In genomic region chr19:5903054-5903501, GRCh38 we compare ENCODE assay signal across 8 cellular contexts. TPM values are rescaled to one million over a fixed set of nuclear protein-coding genes. Genes with fewer than 3 reads are reported as not detected.
DNase-seq lines count a peak whose midpoint lies in the region; ATAC-seq, FAIRE-seq and TF ChIP-seq lines count a peak whose summit lies in the region.

No MANE protein-coding gene starts in this region.

- no peak for ATAC-seq in heart left ventricle
- ATAC-seq in Right ventricle myocardium superior (ENCODE audit: poor library complexity), result no peak
- no peak for ATAC-seq in activated CD8-positive, alpha-beta T cell treated with anti-CD3 and anti-CD28 coated beads, Interleukin-2, amount 10 ng/mL, durations not matched to agents 7 days and 5 days
- ATAC-seq in esophagus mucosa, result no peak

- POLR2A ChIA-PET in activated CD8-positive, alpha-beta T cell treated with anti-CD3 and anti-CD28 coated beads, Interleukin-2, amount 10 ng/mL, durations not matched to agents 7 days and 5 days (lab: Charles Lee), result interaction anchor here (0.6 to 3.5 kb wide), 9 partner anchors 11 to 184 kb away, joined by 3 to 53 read pairs (median 4); partner anchors contain the start of genes CATSPERD and LONP1

- H3K4me1 ChIP-seq in heart left ventricle, result peaks cover 4 to 38% (median 23%) of the 10 kb centered on the region in 12 donors
- peaks cover 0 to 3% of the 10 kb centered on the region in 2 donors for H3K4me1 ChIP-seq in small intestine (ENCODE audit: control insufficient read depth in 2 of 2, insufficient read depth in 1 of 2, low read depth in 1 of 2, low read length in 1 of 2)

- DNase-seq in heart left ventricle (no peak), Right ventricle myocardium superior (no peak), glutamatergic neuron (no peak), small intestine (no peak), SIG-M5 treated with dmso at 0.1 percent for 504 hours (lab: John Stamatoyannopoulos, UW; ENCODE audit: unreplicated experiment) (no peak), NCI-H2227 (lab: John Stamatoyannopoulos, UW; ENCODE audit: unreplicated experiment) (no peak)
- peak; percentile 32 for DNase-seq in activated CD8-positive, alpha-beta T cell treated with anti-CD3 and anti-CD28 coated beads, Interleukin-2, amount 10 ng/mL, durations not matched to agents 7 days and 5 days

- no peaks in the 10 kb centered on the region for H3K9me3 Mint-ChIP-seq in activated CD8-positive, alpha-beta T cell treated with anti-CD3 and anti-CD28 coated beads, Interleukin-2, amount 10 ng/mL, durations not matched to agents 7 days and 5 days (ENCODE audit: insufficient read depth)
- peaks cover 10% of the 10 kb centered on the region for H3K9me3 Mint-ChIP-seq in glutamatergic neuron (ENCODE audit: unreplicated experiment)

- H3K36me3 Mint-ChIP-seq in activated CD8-positive, alpha-beta T cell treated with anti-CD3 and anti-CD28 coated beads, Interleukin-2, amount 10 ng/mL, durations not matched to agents 7 days and 5 days (ENCODE audit: low read depth), result peaks cover 19% of the 10 kb centered on the region
- H3K36me3 Mint-ChIP-seq in glutamatergic neuron (ENCODE audit: unreplicated experiment), result no peaks in the 10 kb centered on the region

- H3K4me1 Mint-ChIP-seq in activated CD8-positive, alpha-beta T cell treated with anti-CD3 and anti-CD28 coated beads, Interleukin-2, amount 10 ng/mL, durations not matched to agents 7 days and 5 days (ENCODE audit: low read depth), result peaks cover 26% of the 10 kb centered on the region
- H3K4me1 Mint-ChIP-seq in glutamatergic neuron (ENCODE audit: low read depth, unreplicated experiment), result peaks cover 8% of the 10 kb centered on the region

- no peak for TF ChIP-seq CTCF in heart left ventricle (IDR thresholded peaks at IDR 0.05)
- no peak for TF ChIP-seq CTCF in glutamatergic neuron (IDR thresholded peaks at IDR 0.05; ENCODE audit: partially characterized antibody, unreplicated experiment)

- intact Hi-C loops in heart left ventricle (cut with DNase I) (loop anchor here in 4 of 10 donors (5.0 to 10.0 kb wide), 4 partner anchors 72 to 472 kb away; partner anchors contain the start of genes RANBP3 (in 2 of the 4), ALKBH7 (in 1 of the 4), PSPN (in 1 of the 4) and RPL36 (in 1 of the 4)), Right ventricle myocardium superior (cut with DNase I) (no loop called here)

- no peaks in the 10 kb centered on the region for H3K27me3 ChIP-seq in heart left ventricle
- no peaks in the 10 kb centered on the region for H3K27me3 ChIP-seq in small intestine (ENCODE audit: control insufficient read depth in 2 of 2, insufficient read depth in 2 of 2, low read length in 2 of 2)

- peak overlapping the region; percentile 89 for H3K4me3 Mint-ChIP-seq in activated CD8-positive, alpha-beta T cell treated with anti-CD3 and anti-CD28 coated beads, Interleukin-2, amount 10 ng/mL, durations not matched to agents 7 days and 5 days
- H3K4me3 Mint-ChIP-seq in glutamatergic neuron (ENCODE audit: unreplicated experiment), result peak overlapping the region; percentile 98

- peak overlapping the region; percentile 100 for H3K27ac Mint-ChIP-seq in activated CD8-positive, alpha-beta T cell treated with anti-CD3 and anti-CD28 coated beads, Interleukin-2, amount 10 ng/mL, durations not matched to agents 7 days and 5 days
- peak overlapping the region; percentile 95 for H3K27ac Mint-ChIP-seq in glutamatergic neuron (ENCODE audit: unreplicated experiment)

- TF ChIP-seq POLR2A in heart left ventricle (IDR thresholded peaks at IDR 0.05), result no peak

- H3K36me3 ChIP-seq in heart left ventricle, result peaks cover 0 to 12% (median 8%) of the 10 kb centered on the region in 9 donors
- H3K36me3 ChIP-seq in small intestine (ENCODE audit: control insufficient read depth in 2 of 2, insufficient read depth in 2 of 2, low read length in 2 of 2), result peaks cover 2% of the 10 kb centered on the region in 2 donors

- H3K27me3 Mint-ChIP-seq in activated CD8-positive, alpha-beta T cell treated with anti-CD3 and anti-CD28 coated beads, Interleukin-2, amount 10 ng/mL, durations not matched to agents 7 days and 5 days (ENCODE audit: low read depth), result no peaks in the 10 kb centered on the region
- peaks cover 16% of the 10 kb centered on the region for H3K27me3 Mint-ChIP-seq in glutamatergic neuron (ENCODE audit: unreplicated experiment)

- H3K4me3 ChIP-seq in heart left ventricle, result peak overlapping the region; percentile 61 to 98 (median 86)
- peak overlapping the region; percentile 75 to 87 for H3K4me3 ChIP-seq in small intestine (ENCODE audit: low read depth in 1 of 2, low read length in 2 of 2)

- WGBS in heart left ventricle, 4 donors, result 1% methylated on average over 12 of the region's 12 CpGs
- WGBS in small intestine, 3 donors, result 1% methylated on average over 12 of the region's 12 CpGs

- FAIRE-seq in small intestine (lab: Jason Lieb, UNC), result no peak

- CTCF ChIA-PET in activated CD8-positive, alpha-beta T cell treated with anti-CD3 and anti-CD28 coated beads, Interleukin-2, amount 10 ng/mL, durations not matched to agents 7 days and 5 days (lab: Charles Lee), result interaction anchor here (1.4 to 4.9 kb wide), 5 partner anchors 11 to 120 kb away, joined by 3 to 61 read pairs (median 6); partner anchors contain the start of gene NRTN

- H3K9me3 ChIP-seq in heart left ventricle (no peaks in the 10 kb centered on the region), small intestine (ENCODE audit: control insufficient read depth, low read depth) (no peaks in the 10 kb centered on the region)

- H3K27ac ChIP-seq in heart left ventricle (peak overlapping the region; percentile 57 to 95 (median 91)), small intestine (ENCODE audit: low read depth in 1 of 2, low read length in 1 of 2) (peak overlapping the region; percentile 69 to 92)

RNA-seq across cellular contexts. Expression of gene NDUFA11, which starts 0.5 kb away (rescaled TPM):
- total RNA-seq in heart left ventricle (100 to 1,000 TPM; 388 to 533 (median 476) TPM), Right ventricle myocardium superior (606 TPM), glutamatergic neuron (ENCODE audit: unreplicated experiment) (193 TPM), esophagus mucosa (217 TPM)
- polyA plus RNA-seq in heart left ventricle (100 to 1,000 TPM; 791 to 945 TPM), small intestine (100 to 1,000 TPM; 428 to 576 (median 523) TPM)
- total RNA-seq in activated CD8-positive, alpha-beta T cell treated with anti-CD3 and anti-CD28 coated beads, Interleukin-2, amount 10 ng/mL, durations not matched to agents 7 days and 5 days, result 100 to 1,000 TPM; 225 to 228 TPM

RNA-seq across cellular contexts. Expression of gene VMAC, which starts 1.6 kb away (rescaled TPM):
- total RNA-seq in heart left ventricle, result 1 to 10 TPM; 1.7 to 3.9 (median 2.3) TPM
- 1 to 10 TPM; 1.3 to 3.8 TPM for polyA plus RNA-seq in heart left ventricle
- 2.1 TPM for total RNA-seq in Right ventricle myocardium superior
- 1 to 10 TPM; 6.2 to 6.8 TPM for total RNA-seq in activated CD8-positive, alpha-beta T cell treated with anti-CD3 and anti-CD28 coated beads, Interleukin-2, amount 10 ng/mL, durations not matched to agents 7 days and 5 days
- total RNA-seq in glutamatergic neuron (ENCODE audit: unreplicated experiment), result 7.5 TPM
- polyA plus RNA-seq in small intestine, result 1 to 10 TPM; 1.1 to 3.3 (median 2.2) TPM
- total RNA-seq in esophagus mucosa, result 4.1 TPM

RNA-seq across cellular contexts. Expression of gene CAPS, which starts 11.0 kb away (rescaled TPM):
- total RNA-seq in heart left ventricle (1 to 10 TPM; 1.2 to 6.2 (median 3.3) TPM), Right ventricle myocardium superior (3.4 TPM), glutamatergic neuron (ENCODE audit: unreplicated experiment) (9.9 TPM), esophagus mucosa (2.7 TPM)
- polyA plus RNA-seq in heart left ventricle (1 to 10 TPM; 2.4 to 4.8 TPM), small intestine (10 to 100 TPM in 2 of 3 donors, 1 to 10 TPM in 1; 8.7 to 22.7 (median 13.2) TPM)
- 10 to 100 TPM; 11.4 to 12.0 TPM for total RNA-seq in activated CD8-positive, alpha-beta T cell treated with anti-CD3 and anti-CD28 coated beads, Interleukin-2, amount 10 ng/mL, durations not matched to agents 7 days and 5 days

RNA-seq across cellular contexts. Expression of gene FUT5, which starts 32.7 kb away (rescaled TPM):
- not detected for total RNA-seq in heart left ventricle
- polyA plus RNA-seq in heart left ventricle, result not detected
- total RNA-seq in Right ventricle myocardium superior, result not detected
- total RNA-seq in activated CD8-positive, alpha-beta T cell treated with anti-CD3 and anti-CD28 coated beads, Interleukin-2, amount 10 ng/mL, durations not matched to agents 7 days and 5 days, result not detected
- total RNA-seq in glutamatergic neuron (ENCODE audit: unreplicated experiment), result 0.27 TPM
- not detected for polyA plus RNA-seq in small intestine
- total RNA-seq in esophagus mucosa, result not detected

RNA-seq across cellular contexts. Expression of gene FUT3, which starts 51.8 kb away (rescaled TPM):
- total RNA-seq in heart left ventricle (not detected), Right ventricle myocardium superior (not detected), glutamatergic neuron (ENCODE audit: unreplicated experiment) (not detected), esophagus mucosa (104 TPM)
- polyA plus RNA-seq in heart left ventricle (under 1 TPM in 1 of 2 donors, not detected in 1; 0.07 TPM), small intestine (100 to 1,000 TPM in 1 of 3 donors, 10 to 100 TPM in 2; 47.0 to 114 (median 50.1) TPM)
- not detected for total RNA-seq in activated CD8-positive, alpha-beta T cell treated with anti-CD3 and anti-CD28 coated beads, Interleukin-2, amount 10 ng/mL, durations not matched to agents 7 days and 5 days
